Comparison of ENCODE assay signal across 22 cellular contexts in the genomic region with DNA sequence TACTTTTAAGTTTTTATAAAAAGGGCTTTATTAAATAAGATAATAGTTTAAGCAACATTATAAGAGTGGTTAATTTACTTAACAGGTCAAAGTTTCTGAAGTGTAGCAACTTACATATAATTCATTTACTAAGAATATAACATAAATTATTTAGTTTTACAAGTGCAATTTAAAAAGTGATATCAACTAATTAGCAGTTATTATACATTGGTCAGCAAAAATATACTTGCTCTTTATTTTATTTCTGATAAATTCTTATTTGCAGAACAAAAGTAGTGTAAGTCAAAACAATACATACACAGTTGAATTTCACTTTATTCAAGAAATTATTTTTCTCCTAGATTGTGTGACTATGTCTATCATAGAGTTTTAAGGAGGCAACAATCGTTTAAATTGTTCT.
A peak's percentile ranks its signal among the peaks of the same experiment; 100 is the strongest.
DNase-seq lines count a peak whose midpoint lies in the region; ATAC-seq, FAIRE-seq and TF ChIP-seq lines count a peak whose summit lies in the region.
"Had no signal": no experiment of that assay in that cellular context is flagged by ENCODE, and none has a peak within 500 bp of the region (broad histone marks: within the 10 kb centered on the region; RNA-seq: fewer than 3 reads in every experiment).

No MANE protein-coding gene starts in this region.

- TF ChIP-seq CTCF in IMR-90 (conservative IDR thresholded peaks at IDR 0.05; ENCODE audit: low read depth, low read length): no peak
- TF ChIP-seq CTCF in CD4-positive, alpha-beta T cell (IDR thresholded peaks at IDR 0.05): no peak
- no peak for TF ChIP-seq CTCF in progenitor cell of endocrine pancreas (IDR thresholded peaks at IDR 0.05; ENCODE audit: unreplicated experiment)

- no peaks in the 10 kb centered on the region for H3K27me3 ChIP-seq in IMR-90 (ENCODE audit: control insufficient read depth, insufficient read depth, low read length)
- H3K27me3 ChIP-seq in CD4-positive, alpha-beta T cell (ENCODE audit: control insufficient read depth, insufficient read depth, low read length): no peaks in the 10 kb centered on the region
- H3K27me3 ChIP-seq: BLaER1 had no signal

- H3K9ac ChIP-seq in IMR-90 (ENCODE audit: low read depth, low read length): no peak overlapping the region
- H3K9ac ChIP-seq: BLaER1 had no signal

- no peaks in the 10 kb centered on the region for H3K36me3 ChIP-seq in IMR-90 (ENCODE audit: control insufficient read depth, insufficient read depth, low read length)
- H3K36me3 ChIP-seq: BLaER1, HAP-1 had no signal

- H4K5ac ChIP-seq in IMR-90 (ENCODE audit: low read depth, low read length): no peak overlapping the region

- intact Hi-C loops in IMR-90 (cut with micrococcal nuclease): no loop called here
- intact Hi-C loops in CD4-positive, alpha-beta T cell (cut with DNase I, micrococcal nuclease): no loop called here

- no peaks in the 10 kb centered on the region for H3K79me1 ChIP-seq in IMR-90 (ENCODE audit: low read depth in 1 of 2, low read length in 2 of 2)

- no peaks in the 10 kb centered on the region for H3K27me3 Mint-ChIP-seq in CD4-positive, alpha-beta T cell
- no peaks in the 10 kb centered on the region for H3K27me3 Mint-ChIP-seq in progenitor cell of endocrine pancreas
- H3K27me3 Mint-ChIP-seq: B cell; CD4-positive, CD25-positive, alpha-beta regulatory T cell had no signal

- no peaks in the 10 kb centered on the region for H3K36me3 Mint-ChIP-seq in CD4-positive, alpha-beta T cell (ENCODE audit: low read depth)
- no peaks in the 10 kb centered on the region for H3K36me3 Mint-ChIP-seq in progenitor cell of endocrine pancreas (ENCODE audit: insufficient read depth)
- H3K36me3 Mint-ChIP-seq: CD4-positive, CD25-positive, alpha-beta regulatory T cell; CD8-positive, alpha-beta memory T cell had no signal

- H3K27ac Mint-ChIP-seq in CD4-positive, alpha-beta T cell: no peak overlapping the region
- no peak overlapping the region for H3K27ac Mint-ChIP-seq in progenitor cell of endocrine pancreas
- H3K27ac Mint-ChIP-seq: B cell; CD4-positive, CD25-positive, alpha-beta regulatory T cell; CD8-positive, alpha-beta memory T cell; HFFc6 had no signal

- no peak overlapping the region for H2BK5ac ChIP-seq in IMR-90 (ENCODE audit: low read depth, low read length, poor library complexity, severe bottlenecking)

- dilution Hi-C loops in IMR-90 (cut with HindIII; ENCODE audit: low sequenced_read_pairs, unreplicated experiment): no loop called here

- no peaks in the 10 kb centered on the region for H4K20me1 ChIP-seq in IMR-90 (ENCODE audit: insufficient read depth, low read length)
- H4K20me1 ChIP-seq: BLaER1 had no signal

- H3K9me1 ChIP-seq in IMR-90 (ENCODE audit: insufficient read depth, low read length): no peaks in the 10 kb centered on the region

- DNase-seq in IMR-90: no peak
- DNase-seq in CD4-positive, alpha-beta T cell: no peak
- DNase-seq in progenitor cell of endocrine pancreas (ENCODE audit: low spot score, unreplicated experiment): no peak
- DNase-seq: 8988T; CD4-positive, CD25-positive, alpha-beta regulatory T cell; CD8-positive, alpha-beta memory T cell; DMS 273 treated with DMSO at 0.1 percent for 48 hours; DMS79; EL; GDM1; GOT3; HFFc6 had no signal

- no peak overlapping the region for H4K8ac ChIP-seq in IMR-90 (ENCODE audit: low read depth in 2 of 2, low read length in 2 of 2)

- no peak overlapping the region for H3K4ac ChIP-seq in IMR-90 (ENCODE audit: low read depth, low read length)

- H4K91ac ChIP-seq in IMR-90 (ENCODE audit: insufficient read depth, low read depth, low read length): no peak overlapping the region

- ATAC-seq in IMR-90 (ENCODE audit: low read depth): no peak
- ATAC-seq in CD4-positive, alpha-beta T cell (ENCODE audit: poor library complexity): no peak
- no peak for ATAC-seq in HG02884 (IDR thresholded peaks at IDR 0.05; ENCODE audit: unreplicated experiment)

- H3K9me3 ChIP-seq in IMR-90 (ENCODE audit: control insufficient read depth, insufficient read depth, low read length): no peaks in the 10 kb centered on the region
- no peaks in the 10 kb centered on the region for H3K9me3 ChIP-seq in CD4-positive, alpha-beta T cell (ENCODE audit: control insufficient read depth, low read length)
- H3K9me3 ChIP-seq: BLaER1, HAP-1 had no signal

- H3K4me2 ChIP-seq in IMR-90 (ENCODE audit: low read depth, low read length): no peak overlapping the region
- H3K4me2 ChIP-seq: BLaER1 had no signal

- H3K4me3 ChIP-seq in IMR-90 (ENCODE audit: insufficient read depth, low read depth, low read length): no peak overlapping the region
- H3K4me3 ChIP-seq: BLaER1, HAP-1 had no signal

- H3K4me1 ChIP-seq in IMR-90 (ENCODE audit: control insufficient read depth, insufficient read depth, low read length): no peaks in the 10 kb centered on the region
- H3K4me1 ChIP-seq: BLaER1 had no signal

- H2AFZ ChIP-seq in IMR-90 (replicated peaks; ENCODE audit: low read length, poor library complexity): no peak overlapping the region

- no peak for TF ChIP-seq RAD21 in IMR-90 (IDR thresholded peaks at IDR 0.05; ENCODE audit: low read length)

- peak; percentile 74 for FAIRE-seq in A204.1 (lab: Jason Lieb, UNC)
- FAIRE-seq in colon (lab: Jason Lieb, UNC): peak; percentile 36
- FAIRE-seq: GM12891, GM18507, H54 had no signal

- POLR2A ChIA-PET in IMR-90 (lab: Charles Lee; ENCODE audit: unreplicated experiment): no interaction called here
- POLR2A ChIA-PET in CD4-positive, alpha-beta T cell (lab: Charles Lee): no interaction called here

- no peak overlapping the region for H2AK9ac ChIP-seq in IMR-90 (replicated peaks; ENCODE audit: low read depth, low read length, poor library complexity)

- no peak overlapping the region for H3K23ac ChIP-seq in IMR-90 (ENCODE audit: low read depth, low read length)

- H3K4me3 Mint-ChIP-seq in CD4-positive, alpha-beta T cell: no peak overlapping the region
- H3K4me3 Mint-ChIP-seq in progenitor cell of endocrine pancreas (ENCODE audit: low read depth): no peak overlapping the region
- H3K4me3 Mint-ChIP-seq: B cell; CD4-positive, CD25-positive, alpha-beta regulatory T cell; CD8-positive, alpha-beta memory T cell; HFFc6 had no signal

- no peak overlapping the region for H3K56ac ChIP-seq in IMR-90 (ENCODE audit: extremely low read depth, insufficient read depth, low read length)

- no peak overlapping the region for H3K14ac ChIP-seq in IMR-90 (replicated peaks; ENCODE audit: low read depth, low read length)

- H3K18ac ChIP-seq in IMR-90 (ENCODE audit: low read depth, low read length): no peak overlapping the region

- no peaks in the 10 kb centered on the region for H3K4me1 Mint-ChIP-seq in CD4-positive, alpha-beta T cell (ENCODE audit: low read depth)
- H3K4me1 Mint-ChIP-seq in progenitor cell of endocrine pancreas (ENCODE audit: low read depth): no peaks in the 10 kb centered on the region
- H3K4me1 Mint-ChIP-seq: B cell; CD4-positive, CD25-positive, alpha-beta regulatory T cell; CD8-positive, alpha-beta memory T cell had no signal

- in situ Hi-C loops in IMR-90 (cut with MboI; ENCODE audit: low sequenced_read_pairs): no loop called here

- no peak overlapping the region for H2BK20ac ChIP-seq in IMR-90 (ENCODE audit: low read depth, low read length)

- H3K27ac ChIP-seq in IMR-90 (ENCODE audit: insufficient read depth, low read length): no peak overlapping the region
- no peak overlapping the region for H3K27ac ChIP-seq in CD4-positive, alpha-beta T cell (ENCODE audit: low read depth, low read length)
- H3K27ac ChIP-seq: BLaER1, C4-2B had no signal

- CTCF ChIA-PET in IMR-90 (lab: Yijun Ruan, JAX): no interaction called here
- CTCF ChIA-PET in CD4-positive, alpha-beta T cell (lab: Charles Lee): no interaction called here

- no peak overlapping the region for H2BK15ac ChIP-seq in IMR-90 (ENCODE audit: low read depth, low read length)

- BruUV-seq in IMR-90 (replicated peaks; lab: Mats Ljungman, UMichigan): no TSS peak

- no peaks in the 10 kb centered on the region for H3K9me3 Mint-ChIP-seq in CD4-positive, alpha-beta T cell
- no peaks in the 10 kb centered on the region for H3K9me3 Mint-ChIP-seq in progenitor cell of endocrine pancreas (ENCODE audit: low read depth)

- no peak overlapping the region for H2AK5ac ChIP-seq in IMR-90 (ENCODE audit: low read depth, low read length)

- H2BK120ac ChIP-seq in IMR-90 (ENCODE audit: low read depth, low read length): no peak overlapping the region

- TF ChIP-seq POLR2A in IMR-90 (IDR thresholded peaks at IDR 0.05; ENCODE audit: low read depth, low read length): no peak

- no CpG with 5 or more reads among the region's 1 CpG for WGBS in IMR-90 (ENCODE audit: extremely low coverage in 2 of 2, insufficient read length in 1 of 2), 2 experiments

TF ChIP-seq in IMR-90, 13 proteins besides CTCF, POLR2A, EP300 and RAD21:
- no peak for TF ChIP-seq NFE2L2 (IDR thresholded peaks at IDR 0.05; ENCODE audit: low read depth, low read length)
- TF ChIP-seq, protein P1, sequence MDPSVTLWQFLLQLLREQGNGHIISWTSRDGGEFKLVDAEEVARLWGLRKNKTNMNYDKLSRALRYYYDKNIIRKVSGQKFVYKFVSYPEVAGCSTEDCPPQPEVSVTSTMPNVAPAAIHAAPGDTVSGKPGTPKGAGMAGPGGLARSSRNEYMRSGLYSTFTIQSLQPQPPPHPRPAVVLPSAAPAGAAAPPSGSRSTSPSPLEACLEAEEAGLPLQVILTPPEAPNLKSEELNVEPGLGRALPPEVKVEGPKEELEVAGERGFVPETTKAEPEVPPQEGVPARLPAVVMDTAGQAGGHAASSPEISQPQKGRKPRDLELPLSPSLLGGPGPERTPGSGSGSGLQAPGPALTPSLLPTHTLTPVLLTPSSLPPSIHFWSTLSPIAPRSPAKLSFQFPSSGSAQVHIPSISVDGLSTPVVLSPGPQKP (IDR thresholded peaks at IDR 0.05; ENCODE audit: borderline replicate concordance, low read depth, low read length): no peak
- TF ChIP-seq MAZ (IDR thresholded peaks at IDR 0.05; ENCODE audit: borderline replicate concordance, low read depth, low read length): no peak
- peak; percentile 37; the same call in 1 of the 2 replicates for TF ChIP-seq MAFK (IDR thresholded peaks at IDR 0.05; ENCODE audit: low read depth, low read length)
- TF ChIP-seq RCOR1 (IDR thresholded peaks at IDR 0.05; ENCODE audit: insufficient replicate concordance, low read length): no peak
- no peak for TF ChIP-seq CHD1 (IDR thresholded peaks at IDR 0.05; ENCODE audit: low read depth, low read length)
- no peak for TF ChIP-seq MXI1 (IDR thresholded peaks at IDR 0.05; ENCODE audit: borderline replicate concordance, low read depth, low read length)
- no peak for TF ChIP-seq RFX5 (IDR thresholded peaks at IDR 0.05; ENCODE audit: low read depth, low read length)
